Comparison of ENCODE assay signal across 1 cellular context in the genomic region with DNA sequence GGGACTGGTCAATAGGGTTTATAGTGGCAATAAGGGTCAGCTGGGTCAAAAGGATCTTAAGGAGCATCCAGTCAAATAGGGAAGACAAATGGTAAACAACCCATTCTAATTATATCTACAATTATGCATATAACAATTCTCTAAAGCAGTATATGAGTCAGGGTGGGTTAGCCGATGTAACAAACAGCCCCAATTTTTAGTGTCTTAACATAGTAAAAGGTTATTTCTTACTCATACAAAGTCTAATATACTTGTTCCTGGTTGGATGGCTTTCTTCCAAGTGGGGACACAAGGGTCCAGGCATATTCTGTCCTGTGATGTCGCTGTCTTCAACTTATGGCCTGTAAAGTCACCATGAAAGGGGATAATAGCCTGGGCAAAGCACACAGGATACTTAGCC.
TF ChIP-seq lines count a peak whose summit lies in the region.

No MANE protein-coding gene starts in this region.

TF ChIP-seq in GM12878, 131 proteins besides CTCF, POLR2A, EP300 and RAD21:
- TF ChIP-seq E2F8 (IDR thresholded peaks at IDR 0.05; ENCODE audit: low read depth, partially characterized antibody) (no peak), BCLAF1 (IDR thresholded peaks at IDR 0.05) (no peak), RELB (IDR thresholded peaks at IDR 0.05; ENCODE audit: low read depth) (no peak), CEBPB (IDR thresholded peaks at IDR 0.05; ENCODE audit: borderline replicate concordance in 1 of 2, low read depth in 2 of 2, low read length in 2 of 2) (no peak), SMC3 (IDR thresholded peaks at IDR 0.05; ENCODE audit: borderline replicate concordance, low read length) (no peak), GABPA (IDR thresholded peaks at IDR 0.05; ENCODE audit: low read depth) (no peak), TCF12 (IDR thresholded peaks at IDR 0.05; ENCODE audit: low read depth, low read length) (no peak), FOS (IDR thresholded peaks at IDR 0.05; ENCODE audit: borderline replicate concordance, extremely low read depth, insufficient read length) (no peak), ZNF622 (IDR thresholded peaks at IDR 0.05) (no peak), MTA2 (IDR thresholded peaks at IDR 0.05; ENCODE audit: low read depth) (no peak), ZBTB4 (CRISPR knock-in tag; IDR thresholded peaks at IDR 0.05) (no peak), ZNF217 (IDR thresholded peaks at IDR 0.05) (no peak), BMI1 (IDR thresholded peaks at IDR 0.05; ENCODE audit: borderline replicate concordance) (no peak), CBFB (IDR thresholded peaks at IDR 0.05; ENCODE audit: low read depth) (no peak), ELK1 (IDR thresholded peaks at IDR 0.05; ENCODE audit: low read depth, low read length) (no peak)
- TF ChIP-seq, protein P1, sequence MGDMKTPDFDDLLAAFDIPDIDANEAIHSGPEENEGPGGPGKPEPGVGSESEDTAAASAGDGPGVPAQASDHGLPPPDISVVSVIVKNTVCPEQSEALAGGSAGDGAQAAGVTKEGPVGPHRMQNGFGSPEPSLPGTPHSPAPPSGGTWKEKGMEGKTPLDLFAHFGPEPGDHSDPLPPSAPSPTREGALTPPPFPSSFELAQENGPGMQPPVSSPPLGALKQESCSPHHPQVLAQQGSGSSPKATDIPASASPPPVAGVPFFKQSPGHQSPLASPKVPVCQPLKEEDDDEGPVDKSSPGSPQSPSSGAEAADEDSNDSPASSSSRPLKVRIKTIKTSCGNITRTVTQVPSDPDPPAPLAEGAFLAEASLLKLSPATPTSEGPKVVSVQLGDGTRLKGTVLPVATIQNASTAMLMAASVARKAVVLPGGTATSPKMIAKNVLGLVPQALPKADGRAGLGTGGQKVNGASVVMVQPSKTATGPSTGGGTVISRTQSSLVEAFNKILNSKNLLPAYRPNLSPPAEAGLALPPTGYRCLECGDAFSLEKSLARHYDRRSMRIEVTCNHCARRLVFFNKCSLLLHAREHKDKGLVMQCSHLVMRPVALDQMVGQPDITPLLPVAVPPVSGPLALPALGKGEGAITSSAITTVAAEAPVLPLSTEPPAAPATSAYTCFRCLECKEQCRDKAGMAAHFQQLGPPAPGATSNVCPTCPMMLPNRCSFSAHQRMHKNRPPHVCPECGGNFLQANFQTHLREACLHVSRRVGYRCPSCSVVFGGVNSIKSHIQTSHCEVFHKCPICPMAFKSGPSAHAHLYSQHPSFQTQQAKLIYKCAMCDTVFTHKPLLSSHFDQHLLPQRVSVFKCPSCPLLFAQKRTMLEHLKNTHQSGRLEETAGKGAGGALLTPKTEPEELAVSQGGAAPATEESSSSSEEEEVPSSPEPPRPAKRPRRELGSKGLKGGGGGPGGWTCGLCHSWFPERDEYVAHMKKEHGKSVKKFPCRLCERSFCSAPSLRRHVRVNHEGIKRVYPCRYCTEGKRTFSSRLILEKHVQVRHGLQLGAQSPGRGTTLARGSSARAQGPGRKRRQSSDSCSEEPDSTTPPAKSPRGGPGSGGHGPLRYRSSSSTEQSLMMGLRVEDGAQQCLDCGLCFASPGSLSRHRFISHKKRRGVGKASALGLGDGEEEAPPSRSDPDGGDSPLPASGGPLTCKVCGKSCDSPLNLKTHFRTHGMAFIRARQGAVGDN (IDR thresholded peaks at IDR 0.05) = no peak
- TF ChIP-seq, protein P2, sequence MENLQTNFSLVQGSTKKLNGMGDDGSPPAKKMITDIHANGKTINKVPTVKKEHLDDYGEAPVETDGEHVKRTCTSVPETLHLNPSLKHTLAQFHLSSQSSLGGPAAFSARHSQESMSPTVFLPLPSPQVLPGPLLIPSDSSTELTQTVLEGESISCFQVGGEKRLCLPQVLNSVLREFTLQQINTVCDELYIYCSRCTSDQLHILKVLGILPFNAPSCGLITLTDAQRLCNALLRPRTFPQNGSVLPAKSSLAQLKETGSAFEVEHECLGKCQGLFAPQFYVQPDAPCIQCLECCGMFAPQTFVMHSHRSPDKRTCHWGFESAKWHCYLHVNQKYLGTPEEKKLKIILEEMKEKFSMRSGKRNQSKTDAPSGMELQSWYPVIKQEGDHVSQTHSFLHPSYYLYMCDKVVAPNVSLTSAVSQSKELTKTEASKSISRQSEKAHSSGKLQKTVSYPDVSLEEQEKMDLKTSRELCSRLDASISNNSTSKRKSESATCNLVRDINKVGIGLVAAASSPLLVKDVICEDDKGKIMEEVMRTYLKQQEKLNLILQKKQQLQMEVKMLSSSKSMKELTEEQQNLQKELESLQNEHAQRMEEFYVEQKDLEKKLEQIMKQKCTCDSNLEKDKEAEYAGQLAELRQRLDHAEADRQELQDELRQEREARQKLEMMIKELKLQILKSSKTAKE (IDR thresholded peaks at IDR 0.05; ENCODE audit: low read depth, poor library complexity, severe bottlenecking) = no peak
TF ChIP-seq in GM12878: peak in this region for 0.
